Comparison of ENCODE assay signal across 35 cellular contexts in the genomic region with DNA sequence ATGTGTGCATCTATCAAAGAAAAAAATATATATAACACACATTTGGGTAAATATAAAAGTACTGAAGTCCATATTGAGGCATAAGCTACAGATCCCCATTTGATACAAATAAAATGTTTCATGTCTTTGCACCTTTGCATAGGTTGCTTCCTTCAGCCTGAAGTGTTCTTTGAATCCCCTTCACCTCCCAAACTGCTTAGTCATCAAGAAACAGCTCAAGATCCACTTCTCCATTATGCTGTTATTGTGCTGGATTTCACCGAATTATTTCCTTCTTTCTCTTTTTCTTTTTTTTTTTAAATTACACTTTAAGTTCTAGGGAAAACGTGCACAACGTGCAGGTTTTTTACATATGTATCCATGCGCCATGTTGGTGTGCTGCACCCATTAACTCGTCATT.
"Had no signal": no experiment of that assay in that cellular context is flagged by ENCODE, and none has a peak within 500 bp of the region (broad histone marks: within the 10 kb centered on the region; RNA-seq: fewer than 3 reads in every experiment).

No MANE protein-coding gene starts in this region.

- H3K4me1 Mint-ChIP-seq: activated B cell treated with CpG ODN at 0.5 μM for 24 hours; activated CD4-positive, alpha-beta T cell treated with anti-CD3 and anti-CD28 coated beads, Interleukin-2, amount 10 ng/mL, durations not matched to agents 24 days and 14 days; activated naive CD8-positive, alpha-beta T cell treated with anti-CD3 and anti-CD28 coated beads for 36 hours; activated T-helper 17 cell treated with anti-CD3 and anti-CD28 coated beads, Interleukin-2, amount 50 U/mL, for 72 hours had no signal

- ATAC-seq: activated CD8-positive, alpha-beta T cell treated with anti-CD3 and anti-CD28 coated beads for 36 hours; activated naive CD4-positive, alpha-beta T cell treated with anti-CD3 and anti-CD28 coated beads, Interleukin-2, amount 50 U/mL, for 72 hours; activated T-cell treated with anti-CD3 and anti-CD28 coated beads, Interleukin-2, amount 50 U/mL, for 4 hours; activated T-cell treated with anti-CD3 and anti-CD28 coated beads, Interleukin-2, amount 50 U/mL, for 72 hours; activated T-helper 17 cell treated with anti-CD3 and anti-CD28 coated beads, Interleukin-2, amount 50 U/mL, for 72 hours; body of pancreas had no signal

- DNase-seq: activated B cell treated with CpG ODN at 0.5 μM for 24 hours; activated CD4-positive, alpha-beta memory T cell treated with anti-CD3 and anti-CD28 coated beads for 36 hours; activated CD4-positive, alpha-beta T cell treated with anti-CD3 and anti-CD28 coated beads for 4 hours; activated CD4-positive, alpha-beta T cell treated with anti-CD3 and anti-CD28 coated beads, Interleukin-2, amount 10 ng/mL, durations not matched to agents 24 days and 14 days; activated CD4-positive, alpha-beta T cell treated with anti-CD3 and anti-CD28 coated beads, Interleukin-2, amount 50 U/mL, for 1 hour; activated CD4-positive, alpha-beta T cell treated with anti-CD3 and anti-CD28 coated beads, Interleukin-2, amount 50 U/mL, for 4 hours; activated CD4-positive, CD25-positive, alpha-beta regulatory T cell treated with anti-CD3 and anti-CD28 coated beads, Interleukin-2, amount 50 U/mL, for 72 hours; activated CD8-positive, alpha-beta memory T cell treated with anti-CD3 and anti-CD28 coated beads, Interleukin-2, amount 50 U/mL, for 4 hours; activated CD8-positive, alpha-beta T cell treated with anti-CD3 and anti-CD28 coated beads for 36 hours; activated effector memory CD4-positive, alpha-beta T cell treated with anti-CD3 and anti-CD28 coated beads, Interleukin-2, amount 50 U/mL, for 16 hours; activated gamma-delta T cell treated with Interleukin-2 at 50 U/mL for 16 hours; activated naive CD4-positive, alpha-beta T cell; activated naive CD4-positive, alpha-beta T cell treated with anti-CD3 and anti-CD28 coated beads for 36 hours; activated naive CD4-positive, alpha-beta T cell treated with anti-CD3 and anti-CD28 coated beads, Interleukin-2, amount 50 U/mL, for 16 hours; activated naive CD8-positive, alpha-beta T cell treated with anti-CD3 and anti-CD28 coated beads for 36 hours; activated T-cell treated with anti-CD3 and anti-CD28 coated beads for 4 hours; activated T-cell treated with anti-CD3 and anti-CD28 coated beads, Interleukin-2, amount 50 U/mL, for 1 hour; activated T-cell treated with anti-CD3 and anti-CD28 coated beads, Interleukin-2, amount 50 U/mL, for 4 hours; activated T-cell treated with anti-CD3 and anti-CD28 coated beads, Interleukin-2, amount 50 U/mL, for 72 hours; adrenal gland; amniotic stem cell; aorta; body of pancreas; brain microvascular endothelial cell; central memory CD4-positive, alpha-beta T cell; T-helper 9 cell had no signal

- H3K4me3 ChIP-seq: adrenal gland, body of pancreas, breast epithelium had no signal

- H3K36me3 Mint-ChIP-seq: activated CD4-positive, alpha-beta memory T cell treated with anti-CD3 and anti-CD28 coated beads for 36 hours; activated naive CD4-positive, alpha-beta T cell treated with anti-CD3 and anti-CD28 coated beads, Interleukin-2, amount 50 U/mL, for 72 hours; activated naive CD8-positive, alpha-beta T cell treated with anti-CD3 and anti-CD28 coated beads for 36 hours had no signal

- H3K4me1 ChIP-seq: adrenal gland, body of pancreas, breast epithelium had no signal

- H3K4me3 Mint-ChIP-seq: activated B cell treated with CpG ODN at 0.5 μM for 24 hours; activated CD4-positive, alpha-beta memory T cell treated with anti-CD3 and anti-CD28 coated beads for 36 hours; activated CD4-positive, alpha-beta T cell treated with anti-CD3 and anti-CD28 coated beads, Interleukin-2, amount 10 ng/mL, durations not matched to agents 24 days and 14 days; activated CD8-positive, alpha-beta T cell treated with anti-CD3 and anti-CD28 coated beads for 36 hours; activated naive CD4-positive, alpha-beta T cell treated with anti-CD3 and anti-CD28 coated beads for 36 hours; activated naive CD8-positive, alpha-beta T cell treated with anti-CD3 and anti-CD28 coated beads for 36 hours; activated T-cell treated with anti-CD3 and anti-CD28 coated beads, Interleukin-2, amount 50 U/mL, for 4 hours; activated T-cell treated with anti-CD3 and anti-CD28 coated beads, Interleukin-2, amount 50 U/mL, for 72 hours; activated T-helper 1 cell treated with anti-CD3 and anti-CD28 coated beads, Interleukin-12 subunit alpha, Interleukin-12 subunit beta, Interleukin-2, Interleukin-4 antibody, amounts not matched to agents 30 ng/mL and 10 ng/mL and 1 ng/mL, durations not matched to agents 14 hours and 24 hours and 36 hours; activated T-helper 17 cell treated with anti-CD3 and anti-CD28 coated beads, Interleukin-2, amount 50 U/mL, for 72 hours; T-helper 2 cell treated with Interferon-gamma antibody and Interleukin-4, amounts not matched to agents 5 μg/mL and 100 μg/mL, for 36 hours had no signal

- H3K36me3 ChIP-seq: adrenal gland, brain microvascular endothelial cell, breast epithelium had no signal

- H3K9me3 Mint-ChIP-seq: activated T-cell treated with anti-CD3 and anti-CD28 coated beads, Interleukin-2, amount 50 U/mL, for 4 hours; activated T-helper 1 cell treated with anti-CD3 and anti-CD28 coated beads, Interleukin-12 subunit alpha, Interleukin-12 subunit beta, Interleukin-2, Interleukin-4 antibody, amounts not matched to agents 30 ng/mL and 10 ng/mL and 1 ng/mL, durations not matched to agents 14 hours and 24 hours and 36 hours; activated T-helper 17 cell treated with anti-CD3 and anti-CD28 coated beads, Interleukin-2, amount 50 U/mL, for 72 hours had no signal

- H3K27ac Mint-ChIP-seq: activated B cell treated with CpG ODN at 0.5 μM for 24 hours; activated CD4-positive, alpha-beta memory T cell treated with anti-CD3 and anti-CD28 coated beads for 36 hours; activated CD4-positive, alpha-beta T cell treated with anti-CD3 and anti-CD28 coated beads, Interleukin-2, amount 10 ng/mL, durations not matched to agents 24 days and 14 days; activated CD8-positive, alpha-beta T cell treated with anti-CD3 and anti-CD28 coated beads for 36 hours; activated naive CD4-positive, alpha-beta T cell treated with anti-CD3 and anti-CD28 coated beads for 36 hours; activated naive CD4-positive, alpha-beta T cell treated with anti-CD3 and anti-CD28 coated beads, Interleukin-2, amount 50 U/mL, for 72 hours; activated naive CD8-positive, alpha-beta T cell treated with anti-CD3 and anti-CD28 coated beads for 36 hours; activated T-cell treated with anti-CD3 and anti-CD28 coated beads, Interleukin-2, amount 50 U/mL, for 72 hours; activated T-helper 1 cell treated with anti-CD3 and anti-CD28 coated beads, Interleukin-12 subunit alpha, Interleukin-12 subunit beta, Interleukin-2, Interleukin-4 antibody, amounts not matched to agents 30 ng/mL and 10 ng/mL and 1 ng/mL, durations not matched to agents 14 hours and 24 hours and 36 hours; activated T-helper 17 cell treated with anti-CD3 and anti-CD28 coated beads, Interleukin-2, amount 50 U/mL, for 72 hours; T-helper 2 cell treated with Interferon-gamma antibody and Interleukin-4, amounts not matched to agents 5 μg/mL and 100 μg/mL, for 36 hours had no signal

- H3K27me3 ChIP-seq: adrenal gland, body of pancreas, brain microvascular endothelial cell, breast epithelium had no signal

- FAIRE-seq: astrocyte, colon, TTC549 had no signal

- H3K9me3 ChIP-seq: adrenal gland, body of pancreas, breast epithelium had no signal

- H3K27ac ChIP-seq: adrenal gland, body of pancreas, brain microvascular endothelial cell, breast epithelium, VCaP had no signal
